26 cellular contexts compared by ENCODE assay signal in the genomic region with DNA sequence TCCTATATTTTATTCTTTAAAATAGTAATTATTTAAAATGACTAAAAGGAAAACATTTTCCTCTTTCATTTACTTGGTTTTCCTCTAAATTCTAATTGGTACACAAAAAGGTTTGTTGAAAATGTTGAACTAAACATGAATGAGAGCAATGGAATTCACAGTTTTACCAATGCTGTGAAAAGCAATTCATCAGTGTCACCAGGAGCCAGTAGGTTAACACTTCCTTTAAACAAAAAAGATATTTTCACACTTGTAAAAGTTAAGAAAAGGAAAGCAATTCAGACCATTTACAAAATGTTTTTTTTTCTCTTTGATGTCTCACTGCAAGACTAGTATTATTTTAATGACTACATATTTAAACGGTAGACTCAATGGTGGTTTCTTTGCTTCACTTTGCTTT.
DNase-seq lines count a peak whose midpoint lies in the region; ATAC-seq, FAIRE-seq and TF ChIP-seq lines count a peak whose summit lies in the region.
"Had no signal": no experiment of that assay in that cellular context is flagged by ENCODE, and none has a peak within 500 bp of the region (broad histone marks: within the 10 kb centered on the region; RNA-seq: fewer than 3 reads in every experiment).

No MANE protein-coding gene starts in this region.

- peak; percentile 86 for FAIRE-seq in D721Med (lab: Jason Lieb, UNC)
- peak; percentile 21 for FAIRE-seq in endometrium (lab: Jason Lieb, UNC)

- no peak overlapping the region for H3K27ac Mint-ChIP-seq in neural progenitor cell

- no peaks in the 10 kb centered on the region for H3K36me3 Mint-ChIP-seq in neural progenitor cell

- H3K79me2 ChIP-seq in neural progenitor cell (ENCODE audit: low read depth) = no peaks in the 10 kb centered on the region

- no peak overlapping the region for H3K4me2 ChIP-seq in neural progenitor cell

- no peaks in the 10 kb centered on the region for H3K27me3 ChIP-seq in neural progenitor cell
- H3K27me3 ChIP-seq: SJCRH30 had no signal

- no peaks in the 10 kb centered on the region for H3F3A ChIP-seq in neural progenitor cell (ENCODE audit: low read depth)

- H3K9me3 ChIP-seq in neural progenitor cell (ENCODE audit: low read depth) = no peaks in the 10 kb centered on the region
- H3K9me3 ChIP-seq: SJCRH30 had no signal

- no peaks in the 10 kb centered on the region for H3K9me3 Mint-ChIP-seq in neural progenitor cell

- H4K20me1 ChIP-seq in neural progenitor cell (ENCODE audit: low read depth) = no peaks in the 10 kb centered on the region

- POLR2A ChIA-PET in RWPE1 (lab: Yijun Ruan, JAX; ENCODE audit: low non-redundant PET) = no interaction called here

- H3K27ac ChIP-seq in neural progenitor cell (no peak overlapping the region), RWPE1 (no peak overlapping the region)
- H3K27ac ChIP-seq: HL-60, SJCRH30 had no signal

- no peak overlapping the region for H3K9ac ChIP-seq in neural progenitor cell

- H3K36me3 ChIP-seq in neural progenitor cell = no peaks in the 10 kb centered on the region
- H3K36me3 ChIP-seq: SJCRH30 had no signal

- H3K4me1 Mint-ChIP-seq in neural progenitor cell = peaks cover 18% of the 10 kb centered on the region

- in situ Hi-C loops in astrocyte of the cerebellum (cut with HindIII; ENCODE audit: low sequenced_read_pairs) = no loop called here
- in situ Hi-C loops in KBM-7 (cut with MboI; ENCODE audit: low pct_unique_long_range_greater_than_20kb, low sequenced_read_pairs) = no loop called here

- H2AFZ ChIP-seq in neural progenitor cell (replicated peaks) = peak overlapping the region; percentile 55

- H3K4me3 ChIP-seq in astrocyte of the cerebellum (ENCODE audit: low read depth, low read length) (no peak overlapping the region), neural progenitor cell (no peak overlapping the region)
- H3K4me3 ChIP-seq: SJCRH30 had no signal

- H3K4me1 ChIP-seq in neural progenitor cell = peaks cover 17% of the 10 kb centered on the region
- H3K4me1 ChIP-seq: SJCRH30 had no signal

- CTCF ChIA-PET in RWPE1 (lab: Yijun Ruan, JAX) = no interaction called here

- no peak overlapping the region for H3K4me3 Mint-ChIP-seq in neural progenitor cell

- no peak for ATAC-seq in HG03460 (IDR thresholded peaks at IDR 0.05; ENCODE audit: unreplicated experiment)
- ATAC-seq: PC-3, Right ventricle myocardium inferior had no signal

- no peak for TF ChIP-seq CTCF in D721Med (IDR thresholded peaks at IDR 0.05; ENCODE audit: insufficient read depth, missing control alignments)
- no peak for TF ChIP-seq CTCF in astrocyte of the cerebellum (IDR thresholded peaks at IDR 0.05; ENCODE audit: low read depth, low read length, missing control alignments)
- TF ChIP-seq CTCF in neural progenitor cell (IDR thresholded peaks at IDR 0.05) = no peak
- TF ChIP-seq CTCF in RWPE1 (conservative IDR thresholded peaks at IDR 0.05; ENCODE audit: low read depth) = no peak

- DNase-seq in D721Med (ENCODE audit: insufficient read length, low spot score) = no peak
- peak; percentile 12 for DNase-seq in astrocyte of the cerebellum (ENCODE audit: low read depth)
- no peak for DNase-seq in neural progenitor cell (ENCODE audit: low spot score)
- DNase-seq in T-helper 2 cell = no peak
- no peak for DNase-seq in KBM-7
- no peak for DNase-seq in RWPE1 (ENCODE audit: low spot score)
- DNase-seq: 8988T; Calu3; GOT3; HCEC 1CT; Karpas-422; MV-4-11; NCI-H1105; NCI-H146; NCI-H1930; NCI-H2107; NCI-H446; NCI-H524 treated with DMSO at 0.1 percent for 48 hours; NCI-H82; NK-92 treated with Interleukin-12 subunit alpha and Interleukin-12 subunit beta, amount 100 ng/mL, for 24 hours; PC-3; SJCRH30 had no signal

- no peaks in the 10 kb centered on the region for H3K27me3 Mint-ChIP-seq in neural progenitor cell (ENCODE audit: insufficient read depth, low read depth)
